In genomic region chr11:995752-996420, GRCh38 we compare ENCODE assay signal across 11 cellular contexts. TPM values are rescaled to one million over a fixed set of nuclear protein-coding genes. Genes with fewer than 3 reads are reported as not detected.
DNase-seq lines count a peak whose midpoint lies in the region; ATAC-seq and TF ChIP-seq lines count a peak whose summit lies in the region.
"Had no signal": no experiment of that assay in that cellular context is flagged by ENCODE, and none has a peak within 500 bp of the region (broad histone marks: within the 10 kb centered on the region; RNA-seq: fewer than 3 reads in every experiment).

No MANE protein-coding gene starts in this region.

- H3F3A ChIP-seq in GM23338 (replicated peaks; ENCODE audit: low read depth) = no peaks in the 10 kb centered on the region

- intact Hi-C loops in activated CD8-positive, alpha-beta T cell treated with anti-CD3 and anti-CD28 coated beads for 36 hours (cut with micrococcal nuclease) = no loop called here

- no peaks in the 10 kb centered on the region; the same call in 1 of the 2 replicates for H3K36me3 ChIP-seq in GM23338 (ENCODE audit: insufficient read depth)

- TF ChIP-seq CTCF in activated CD8-positive, alpha-beta T cell treated with anti-CD3 and anti-CD28 coated beads for 36 hours (IDR thresholded peaks at IDR 0.05) = no peak
- TF ChIP-seq CTCF in nephron progenitor cell (IDR thresholded peaks at IDR 0.05) = no peak
- TF ChIP-seq CTCF in GM23338 (conservative IDR thresholded peaks at IDR 0.05; ENCODE audit: low read depth in 2 of 2) = no peak

- no peak overlapping the region for H3K4me3 Mint-ChIP-seq in activated CD8-positive, alpha-beta T cell treated with anti-CD3 and anti-CD28 coated beads for 36 hours
- H3K4me3 Mint-ChIP-seq in nephron progenitor cell (peak overlapping the region; percentile 28), GM23338 (no peak overlapping the region; the same call in 2 of the 3 replicates)

- H3K4me2 ChIP-seq in GM23338 = no peak overlapping the region

- ATAC-seq in GM18511 (IDR thresholded peaks at IDR 0.05; ENCODE audit: unreplicated experiment) (peak; percentile 71), HG02642 (IDR thresholded peaks at IDR 0.05; ENCODE audit: poor library complexity, unreplicated experiment) (peak; percentile 45), GM23338 (no peak)
- ATAC-seq in activated CD8-positive, alpha-beta T cell treated with anti-CD3 and anti-CD28 coated beads for 36 hours = peak; percentile 31

- H2AFZ ChIP-seq in GM23338 = no peak overlapping the region

- H3K9me3 Mint-ChIP-seq in activated CD8-positive, alpha-beta T cell treated with anti-CD3 and anti-CD28 coated beads for 36 hours = no peaks in the 10 kb centered on the region
- H3K9me3 Mint-ChIP-seq in nephron progenitor cell = no peaks in the 10 kb centered on the region
- H3K9me3 Mint-ChIP-seq in GM23338 = peaks cover 3% of the 10 kb centered on the region; the same call in 2 of the 3 replicates

- no peaks in the 10 kb centered on the region for H3K27me3 ChIP-seq in GM23338 (ENCODE audit: insufficient read depth)
- H3K27me3 ChIP-seq: neutrophil, Peyer's patch had no signal

- peak overlapping the region; percentile 46 for H3K27ac Mint-ChIP-seq in activated CD8-positive, alpha-beta T cell treated with anti-CD3 and anti-CD28 coated beads for 36 hours
- H3K27ac Mint-ChIP-seq in nephron progenitor cell (peak overlapping the region; percentile 98), GM23338 (no peak overlapping the region; the same call in 1 of the 2 replicates)

- no peak overlapping the region for H3K4me3 ChIP-seq in GM23338
- H3K4me3 ChIP-seq: Peyer's patch had no signal

- CTCF ChIA-PET in activated CD8-positive, alpha-beta T cell treated with anti-CD3 and anti-CD28 coated beads for 36 hours (lab: Charles Lee) = no interaction called here

- H3K36me3 Mint-ChIP-seq in activated CD8-positive, alpha-beta T cell treated with anti-CD3 and anti-CD28 coated beads for 36 hours (ENCODE audit: low read depth) = peaks cover 14% of the 10 kb centered on the region
- H3K36me3 Mint-ChIP-seq in nephron progenitor cell (ENCODE audit: low read depth) (peaks cover 20% of the 10 kb centered on the region), GM23338 (ENCODE audit: low read depth) (peaks cover 41% of the 10 kb centered on the region)

- no peak overlapping the region for H3K27ac ChIP-seq in GM23338 (ENCODE audit: low read depth)
- H3K27ac ChIP-seq: neutrophil, Peyer's patch had no signal

- H3K4me1 Mint-ChIP-seq in activated CD8-positive, alpha-beta T cell treated with anti-CD3 and anti-CD28 coated beads for 36 hours (ENCODE audit: low read depth) = peaks cover 14% of the 10 kb centered on the region
- H3K4me1 Mint-ChIP-seq in nephron progenitor cell = peaks cover 42% of the 10 kb centered on the region
- peaks cover 2% of the 10 kb centered on the region; the same call in 1 of the 3 replicates for H3K4me1 Mint-ChIP-seq in GM23338

- POLR2A ChIA-PET in activated CD8-positive, alpha-beta T cell treated with anti-CD3 and anti-CD28 coated beads for 36 hours (lab: Charles Lee) = no interaction called here

- H3K4me1 ChIP-seq in GM23338 (ENCODE audit: insufficient read depth) = no peaks in the 10 kb centered on the region
- H3K4me1 ChIP-seq: Peyer's patch had no signal

- no peak for DNase-seq in activated CD8-positive, alpha-beta T cell treated with anti-CD3 and anti-CD28 coated beads for 36 hours
- peak; percentile 77 for DNase-seq in nephron progenitor cell
- DNase-seq in GM23338 (ENCODE audit: low spot score) = no peak
- no peak for DNase-seq in NCI-H2196 (lab: John Stamatoyannopoulos, UW; ENCODE audit: unreplicated experiment)
- DNase-seq in mucosa of gallbladder (ENCODE audit: low spot score) = no peak
- DNase-seq: Peyer's patch, trophoblast cell had no signal

- no peaks in the 10 kb centered on the region for H3K79me2 ChIP-seq in GM23338 (replicated peaks; ENCODE audit: insufficient read depth)

- H3K27me3 Mint-ChIP-seq in activated CD8-positive, alpha-beta T cell treated with anti-CD3 and anti-CD28 coated beads for 36 hours = no peaks in the 10 kb centered on the region
- no peaks in the 10 kb centered on the region for H3K27me3 Mint-ChIP-seq in nephron progenitor cell (ENCODE audit: low read depth, poor library complexity)
- H3K27me3 Mint-ChIP-seq in GM23338 (ENCODE audit: insufficient read depth, low read depth, poor library complexity) = peaks cover 15% of the 10 kb centered on the region

- no peaks in the 10 kb centered on the region for H3K9me2 ChIP-seq in GM23338 (ENCODE audit: insufficient read depth)

- no peaks in the 10 kb centered on the region for H4K20me1 ChIP-seq in GM23338 (replicated peaks; ENCODE audit: insufficient read depth)

TF ChIP-seq in GM23338, 12 proteins besides CTCF, POLR2A, EP300 and RAD21 (continues in another document):
- TF ChIP-seq STAT1 (IDR thresholded peaks at IDR 0.05; ENCODE audit: unreplicated experiment) (no peak), EZH2 (IDR thresholded peaks at IDR 0.05; ENCODE audit: low read depth, unreplicated experiment) (no peak), ZNF462 (CRISPR knock-in tag; IDR thresholded peaks at IDR 0.05) (no peak), NANOG (IDR thresholded peaks at IDR 0.05; ENCODE audit: borderline replicate concordance) (no peak), ZNF114 (CRISPR knock-in tag; IDR thresholded peaks at IDR 0.05) (no peak), EZH2phosphoT487 (IDR thresholded peaks at IDR 0.05; ENCODE audit: unreplicated experiment) (no peak), ZNF331 (CRISPR knock-in tag; IDR thresholded peaks at IDR 0.05; ENCODE audit: low read depth) (no peak), ETS1 (IDR thresholded peaks at IDR 0.05) (no peak)

RNA-seq across cellular contexts. Expression of gene MUC6, which starts 40.6 kb away (rescaled TPM):
- total RNA-seq in activated CD8-positive, alpha-beta T cell treated with anti-CD3 and anti-CD28 coated beads for 36 hours = not detected
- not detected in 2 replicates for total RNA-seq in GM23338 (2014; rRNA removed; shearing (Covaris generic))
- not detected in 2 replicates for polyA plus RNA-seq in GM23338 (2016; fragmentation: Nextera tagmentation; extraction: Ambion mirVana)
- 173 TPM for total RNA-seq in mucosa of gallbladder
- total RNA-seq: dermis microvascular lymphatic vessel endothelial cell, Peyer's patch had no signal

Comparison
In these comparisons a context has a peak if more than half of its experiments do, and no peak if none do; other contexts are left out.
1. RNA of gene MUC6, which starts 40.6 kb away (total RNA-seq): 173 TPM in mucosa of gallbladder (single experiment); not detected in activated CD8-positive, alpha-beta T cell treated with anti-CD3 and anti-CD28 coated beads for 36 hours and not detected in GM23338; every median in the first group is over 100 times any median in the second.